Comparison of ENCODE assay signal across 10 cellular contexts in genomic region chr2:207161247-207161646, GRCh38. TPM values are rescaled to one million over a fixed set of nuclear protein-coding genes. Genes with fewer than 3 reads are reported as not detected.
A peak's percentile ranks its signal among the peaks of the same experiment; 100 is the strongest.
DNase-seq lines count a peak whose midpoint lies in the region; ATAC-seq and TF ChIP-seq lines count a peak whose summit lies in the region.
"Had no signal": no experiment of that assay in that cellular context is flagged by ENCODE, and none has a peak within 500 bp of the region (broad histone marks: within the 10 kb centered on the region; RNA-seq: fewer than 3 reads in every experiment).

No MANE protein-coding gene starts in this region.

- no peak overlapping the region for H3K27ac Mint-ChIP-seq in CD4-positive, CD25-positive, alpha-beta regulatory T cell

- no peaks in the 10 kb centered on the region for H3K9me3 ChIP-seq in CD4-positive, CD25-positive, alpha-beta regulatory T cell (ENCODE audit: control insufficient read depth in 2 of 2, low read length in 2 of 2)
- no peaks in the 10 kb centered on the region for H3K9me3 ChIP-seq in MG63
- no peaks in the 10 kb centered on the region for H3K9me3 ChIP-seq in neural cell (ENCODE audit: low read length)
- no peaks in the 10 kb centered on the region for H3K9me3 ChIP-seq in effector memory CD4-positive, alpha-beta T cell (ENCODE audit: control insufficient read depth, low read length)
- no peaks in the 10 kb centered on the region for H3K9me3 ChIP-seq in aorta (ENCODE audit: control insufficient read depth, low read length)

- TF ChIP-seq RAD21 in neural cell (conservative IDR thresholded peaks at IDR 0.05): peak; percentile 65

- no peaks in the 10 kb centered on the region for H3K9me2 ChIP-seq in neural cell (ENCODE audit: insufficient read depth, low read length)

- peaks cover 27% of the 10 kb centered on the region for H3F3A ChIP-seq in neural cell (ENCODE audit: insufficient read depth, low read length, poor library complexity, severe bottlenecking)

- H3K4me1 ChIP-seq in CD4-positive, CD25-positive, alpha-beta regulatory T cell (ENCODE audit: control insufficient read depth, insufficient read depth, low read length, poor library complexity, severe bottlenecking): peaks cover 33% of the 10 kb centered on the region
- peaks cover 16% of the 10 kb centered on the region for H3K4me1 ChIP-seq in effector memory CD4-positive, alpha-beta T cell (ENCODE audit: control insufficient read depth, insufficient read depth, low read length, poor library complexity, severe bottlenecking)
- peaks cover 12 to 30% of the 10 kb centered on the region in 2 donors for H3K4me1 ChIP-seq in aorta (ENCODE audit: control insufficient read depth in 1 of 2, insufficient read depth in 2 of 2, low read length in 2 of 2)

- peaks cover 10 to 83% (median 44%) of the 10 kb centered on the region in 4 donors for H3K4me1 Mint-ChIP-seq in CD4-positive, CD25-positive, alpha-beta regulatory T cell

- H3K4me2 ChIP-seq in neural cell (ENCODE audit: low read length): peak overlapping the region; percentile 98

- no peak overlapping the region for H3K27ac ChIP-seq in CD4-positive, CD25-positive, alpha-beta regulatory T cell (ENCODE audit: insufficient read depth, low read length, poor library complexity, severe bottlenecking)
- H3K27ac ChIP-seq in dorsolateral prefrontal cortex (peak overlapping the region in 55 of 59 donors; percentile 24 to 100 (median 100)), neural cell (ENCODE audit: low read length) (peak overlapping the region; percentile 100), aorta (ENCODE audit: low read depth in 1 of 2, low read length in 2 of 2) (peak overlapping the region in 1 of 2 donors; percentile 26)
- no peak overlapping the region for H3K27ac ChIP-seq in effector memory CD4-positive, alpha-beta T cell (ENCODE audit: insufficient read depth, low read length, poor library complexity, severe bottlenecking)

- no peaks in the 10 kb centered on the region for H3K36me3 ChIP-seq in CD4-positive, CD25-positive, alpha-beta regulatory T cell (ENCODE audit: control insufficient read depth, insufficient read depth, low read length)
- H3K36me3 ChIP-seq in MG63 (peaks cover 14% of the 10 kb centered on the region), neural cell (ENCODE audit: insufficient read depth, low read length) (no peaks in the 10 kb centered on the region), aorta (ENCODE audit: control insufficient read depth in 1 of 2, insufficient read depth in 2 of 2, low read length in 1 of 2) (no peaks in the 10 kb centered on the region)
- H3K36me3 ChIP-seq in effector memory CD4-positive, alpha-beta T cell (ENCODE audit: control insufficient read depth, insufficient read depth, low read length): no peaks in the 10 kb centered on the region

- peak in 13 of 56 donors; percentile 8 to 39 (median 16) for TF ChIP-seq CTCF in dorsolateral prefrontal cortex (IDR thresholded peaks at IDR 0.05 in 54 of 56, conservative IDR thresholded peaks at IDR 0.05 in 2 of 56; ENCODE audit: low read depth in 1 of 56, partially characterized antibody in 56 of 56)
- peak; percentile 51 for TF ChIP-seq CTCF in neural cell (IDR thresholded peaks at IDR 0.05; ENCODE audit: poor library complexity, severe bottlenecking)

- peak overlapping the region in 3 of 4 donors; percentile 27 to 55 (median 51) for H3K4me3 Mint-ChIP-seq in CD4-positive, CD25-positive, alpha-beta regulatory T cell

- peaks cover 93% of the 10 kb centered on the region for H3K79me2 ChIP-seq in neural cell (replicated peaks; ENCODE audit: insufficient read depth, low read length)

- H4K20me1 ChIP-seq in neural cell (ENCODE audit: insufficient read depth): peaks cover 35% of the 10 kb centered on the region

- intact Hi-C loops in dorsolateral prefrontal cortex (cut with DNase I): loop anchor here (5.0 to 10.0 kb wide), 6 partner anchors 39 to 356 kb away; no protein-coding TSS in a partner anchor
- intact Hi-C loops in aorta (cut with DNase I): loop anchor here (5.0 to 10.0 kb wide), 4 partner anchors 34 to 311 kb away; no protein-coding TSS in a partner anchor

- peaks cover 8% of the 10 kb centered on the region for H3K36me3 Mint-ChIP-seq in CD4-positive, CD25-positive, alpha-beta regulatory T cell

- TF ChIP-seq EP300 in neural cell (conservative IDR thresholded peaks at IDR 0.05; ENCODE audit: poor library complexity, severe bottlenecking): no peak

- no peak overlapping the region for H2AFZ ChIP-seq in neural cell (ENCODE audit: low read depth, low read length)

- no peak overlapping the region for H3K4me3 ChIP-seq in CD4-positive, CD25-positive, alpha-beta regulatory T cell (ENCODE audit: low read depth, low read length)
- H3K4me3 ChIP-seq in MG63 (no peak overlapping the region), dorsolateral prefrontal cortex (peak overlapping the region in 50 of 59 donors; percentile 5 to 98 (median 90)), neural cell (ENCODE audit: low read length) (peak overlapping the region; percentile 77), aorta (ENCODE audit: low read length in 2 of 2) (peak overlapping the region in 1 of 2 donors; percentile 36)
- H3K4me3 ChIP-seq in effector memory CD4-positive, alpha-beta T cell (ENCODE audit: insufficient read depth, low read depth, low read length, poor library complexity, severe bottlenecking): no peak overlapping the region

- no peaks in the 10 kb centered on the region for H3K9me3 Mint-ChIP-seq in CD4-positive, CD25-positive, alpha-beta regulatory T cell

- no peak for DNase-seq in CD4-positive, CD25-positive, alpha-beta regulatory T cell
- DNase-seq in MG63: peak; percentile 18
- DNase-seq in dorsolateral prefrontal cortex: no peak
- DNase-seq in NK-92 treated with Interleukin-12 subunit alpha and Interleukin-12 subunit beta, amount 100 ng/mL, for 24 hours (lab: John Stamatoyannopoulos, UW): no peak
- DNase-seq in effector memory CD4-positive, alpha-beta T cell: no peak
- no peak for DNase-seq in aorta
- DNase-seq: effector CD4-positive, alpha-beta T cell; Kasumi-1 had no signal

- peaks cover 5% of the 10 kb centered on the region for H3K27me3 ChIP-seq in CD4-positive, CD25-positive, alpha-beta regulatory T cell (ENCODE audit: control insufficient read depth, insufficient read depth, low read length)
- H3K27me3 ChIP-seq in MG63 (no peaks in the 10 kb centered on the region), dorsolateral prefrontal cortex (no peaks in the 10 kb centered on the region), neural cell (ENCODE audit: insufficient read depth, low read depth, low read length) (no peaks in the 10 kb centered on the region), aorta (ENCODE audit: control insufficient read depth in 1 of 2, insufficient read depth in 2 of 2, low read length in 1 of 2) (no peaks in the 10 kb centered on the region)
- H3K27me3 ChIP-seq in effector memory CD4-positive, alpha-beta T cell (replicated peaks; ENCODE audit: control insufficient read depth, insufficient read depth, low read length, poor library complexity, severe bottlenecking): no peaks in the 10 kb centered on the region

- peak overlapping the region; percentile 100 for H3K9ac ChIP-seq in neural cell (ENCODE audit: low read length)

- peaks cover 6% of the 10 kb centered on the region for H3K27me3 Mint-ChIP-seq in CD4-positive, CD25-positive, alpha-beta regulatory T cell

- no peak for ATAC-seq in CD4-positive, CD25-positive, alpha-beta regulatory T cell (ENCODE audit: low read depth in 2 of 2)
- ATAC-seq in GM21367 (IDR thresholded peaks at IDR 0.05; ENCODE audit: unreplicated experiment) (no peak), aorta (ENCODE audit: low FRiP score) (no peak)

- 9 to 24% methylated on average over 3 of the region's 3 CpGs for WGBS in aorta, 2 donors

TF ChIP-seq in neural cell, 6 proteins besides CTCF, POLR2A, EP300 and RAD21:
- TF ChIP-seq REST (IDR thresholded peaks at IDR 0.05; ENCODE audit: borderline replicate concordance) (no peak), EZH2 (IDR thresholded peaks at IDR 0.05; ENCODE audit: borderline replicate concordance, insufficient read depth, low read length, poor library complexity, severe bottlenecking) (no peak), TAF1 (IDR thresholded peaks at IDR 0.05; ENCODE audit: low read depth) (no peak), SMC3 (conservative IDR thresholded peaks at IDR 0.05; ENCODE audit: poor library complexity) (peak; percentile 62), MXI1 (conservative IDR thresholded peaks at IDR 0.05; ENCODE audit: poor library complexity, severe bottlenecking) (peak; percentile 39), POLR2AphosphoS5 (IDR thresholded peaks at IDR 0.05) (peak; percentile 18)

RNA-seq across cellular contexts. Expression of gene KLF7, which starts 4.5 kb away (rescaled TPM):
- total RNA-seq in CD4-positive, CD25-positive, alpha-beta regulatory T cell: 64.3 TPM
- polyA plus RNA-seq in CD4-positive, CD25-positive, alpha-beta regulatory T cell: 10 to 100 TPM in 1 of 4 donors, 1 to 10 TPM in 3; 5.9 to 10.7 (median 8.8) TPM
- 6.0 and 7.2 TPM in 2 replicates for total RNA-seq in MG63 (2014; rRNA removed; shearing (Covaris generic); ENCODE audit: low replicate concordance)
- total RNA-seq in dorsolateral prefrontal cortex (10 to 100 TPM; 28.9 to 88.4 (median 49.9) TPM), aorta (10 to 100 TPM; 74.5 to 90.9 TPM)
- polyA plus RNA-seq in neural cell (28.1 and 31.5 TPM in 2 replicates), aorta (1 to 10 TPM; 5.8 to 6.3 TPM)
- polyA minus RNA-seq in neural cell: 102 and 141 TPM in 2 replicates

Comparison
In these comparisons a context has a peak if more than half of its experiments do, and no peak if none do; other contexts are left out.
1. H3K27ac ChIP-seq: peak in dorsolateral prefrontal cortex (55 of 59) and neural cell (single experiment); none in CD4-positive, CD25-positive, alpha-beta regulatory T cell (single experiment) and effector memory CD4-positive, alpha-beta T cell (single experiment).
2. H3K4me3 ChIP-seq: peak in dorsolateral prefrontal cortex (50 of 59) and neural cell (single experiment); none in CD4-positive, CD25-positive, alpha-beta regulatory T cell (single experiment), MG63 (single experiment) and effector memory CD4-positive, alpha-beta T cell (single experiment).